In genomic region chr15:29278436-29279099, GRCh38 we compare ENCODE assay signal across 14 cellular contexts. TPM values are rescaled to one million over a fixed set of nuclear protein-coding genes. Genes with fewer than 3 reads are reported as not detected.
DNase-seq lines count a peak whose midpoint lies in the region; FAIRE-seq and TF ChIP-seq lines count a peak whose summit lies in the region.
"Had no signal": no experiment of that assay in that cellular context is flagged by ENCODE, and none has a peak within 500 bp of the region (broad histone marks: within the 10 kb centered on the region; RNA-seq: fewer than 3 reads in every experiment).

No MANE protein-coding gene starts in this region.

- H3K79me2 ChIP-seq in GM23248 (ENCODE audit: insufficient read depth): no peaks in the 10 kb centered on the region

- no peak overlapping the region for H3K4me3 ChIP-seq in GM23248
- no peak overlapping the region for H3K4me3 ChIP-seq in retinal pigment epithelial cell (ENCODE audit: low read length)
- H3K4me3 ChIP-seq: SK-N-MC, stomach had no signal

- peak overlapping the region; percentile 43 for H2AFZ ChIP-seq in GM23248

- no peak for FAIRE-seq in RCC 7860 (lab: Jason Lieb, UNC)

- WGBS in GM23248 (ENCODE audit: low coverage in 1 of 2, low lambda C conversion rate in 2 of 2, missing lambda C conversion rate in 2 of 2), 2 experiments: 39 to 41% methylated on average over 3 of the region's 3 CpGs

- H3K9me2 ChIP-seq in GM23248 (ENCODE audit: insufficient read depth): no peaks in the 10 kb centered on the region

- DNase-seq in GM23248: peak; percentile 91
- DNase-seq in RCC 7860 (ENCODE audit: low spot score): peak; percentile 72
- peak; percentile 48 for DNase-seq in epithelial cell of prostate (ENCODE audit: low read depth, low spot score)
- peak; percentile 54 for DNase-seq in retinal pigment epithelial cell (ENCODE audit: low read depth)
- DNase-seq in DMS114 treated with DMSO at 0.1 percent for 48 hours (lab: John Stamatoyannopoulos, UW; ENCODE audit: unreplicated experiment): no peak
- no peak for DNase-seq in NCI-H2227 (lab: John Stamatoyannopoulos, UW; ENCODE audit: unreplicated experiment)
- DNase-seq in activated CD8-positive, alpha-beta memory T cell treated with anti-CD3 and anti-CD28 coated beads, Interleukin-2, amount 50 U/mL, for 4 hours: no peak
- DNase-seq in GDM1 (lab: John Stamatoyannopoulos, UW): no peak
- DNase-seq: activated T-cell treated with anti-CD3 and anti-CD28 coated beads, Interleukin-2, amount 50 U/mL, for 72 hours; foreskin melanocyte; left cardiac atrium; nephron progenitor cell; stomach had no signal

- H3K9ac ChIP-seq in GM23248: peak overlapping the region; percentile 38; the same call in 1 of the 2 replicates

- H3F3A ChIP-seq in GM23248 (ENCODE audit: insufficient read depth): peaks cover 14% of the 10 kb centered on the region

- H3K4me2 ChIP-seq in GM23248 (ENCODE audit: unreplicated experiment): no peak overlapping the region

- no peak for TF ChIP-seq CTCF in retinal pigment epithelial cell (conservative IDR thresholded peaks at IDR 0.05; ENCODE audit: low read depth, low read length)

- H4K20me1 ChIP-seq in GM23248 (ENCODE audit: insufficient read depth): no peaks in the 10 kb centered on the region

- H3K36me3 ChIP-seq in GM23248 (ENCODE audit: low read depth): no peaks in the 10 kb centered on the region
- H3K36me3 ChIP-seq: stomach had no signal

- H3K27me3 ChIP-seq in GM23248 (replicated peaks; ENCODE audit: insufficient read depth): no peaks in the 10 kb centered on the region

- H3K4me1 ChIP-seq in GM23248 (ENCODE audit: insufficient read depth): peaks cover 16% of the 10 kb centered on the region
- H3K4me1 ChIP-seq: stomach had no signal

- peak overlapping the region; percentile 68 for H3K27ac ChIP-seq in GM23248
- H3K27ac ChIP-seq in epithelial cell of prostate: peak overlapping the region; percentile 29
- H3K27ac ChIP-seq: SK-N-MC, stomach had no signal

- in situ Hi-C loops in GM23248 (cut with MboI): no loop called here

- no peaks in the 10 kb centered on the region for H3K9me3 ChIP-seq in GM23248 (ENCODE audit: low read depth)
- H3K9me3 ChIP-seq: stomach had no signal

RNA-seq across cellular contexts. Expression of gene NSMCE3, which starts 8.9 kb away (rescaled TPM):
- total RNA-seq in GM23248 (2014; rRNA removed; shearing (Covaris generic)): 9.2 and 10.9 TPM in 2 replicates
- polyA plus RNA-seq in GM23248 (2016; fragmentation: Nextera tagmentation; extraction: Ambion mirVana): 10.2 and 10.3 TPM in 2 replicates

Comparison
In these comparisons a context has a peak if more than half of its experiments do, and no peak if none do; other contexts are left out.
1. DNase-seq: peak in GM23248 (single experiment), RCC 7860 (single experiment), epithelial cell of prostate (single experiment) and retinal pigment epithelial cell (single experiment); none in DMS114 treated with DMSO at 0.1 percent for 48 hours (single experiment), NCI-H2227 (single experiment), activated CD8-positive, alpha-beta memory T cell treated with anti-CD3 and anti-CD28 coated beads, Interleukin-2, amount 50 U/mL, for 4 hours (single experiment) and GDM1 (single experiment).